Comparison of ENCODE assay signal across 14 cellular contexts in the genomic region with DNA sequence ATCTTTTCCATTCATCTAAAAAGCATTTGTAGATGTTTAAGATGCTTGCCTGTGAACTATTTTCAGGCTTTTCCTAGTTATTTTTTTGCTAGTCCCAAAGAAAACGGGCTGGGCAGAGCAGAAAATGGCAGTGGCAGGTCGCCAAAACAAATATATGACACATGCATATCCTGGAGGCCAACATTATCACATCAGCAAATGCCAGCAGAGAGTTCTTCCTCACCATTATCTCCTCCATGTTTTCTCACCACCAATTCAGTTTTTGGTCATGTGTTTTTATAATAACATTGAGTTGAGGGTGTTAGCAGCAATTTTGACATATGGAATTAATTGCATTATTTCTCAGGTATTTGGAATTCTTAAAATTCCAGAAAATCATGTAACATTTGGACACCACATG.
DNase-seq lines count a peak whose midpoint lies in the region; ATAC-seq, FAIRE-seq and TF ChIP-seq lines count a peak whose summit lies in the region.
"Had no signal": no experiment of that assay in that cellular context is flagged by ENCODE, and none has a peak within 500 bp of the region (broad histone marks: within the 10 kb centered on the region; RNA-seq: fewer than 3 reads in every experiment).

No MANE protein-coding gene starts in this region.

- WGBS in liver, result 27% methylated on average over 2 of the region's 2 CpGs

- H3K36me3 ChIP-seq in liver (ENCODE audit: control insufficient read depth in 4 of 4, insufficient read depth in 3 of 4, low read depth in 1 of 4, low read length in 3 of 4), result no peaks in the 10 kb centered on the region

- no peak for TF ChIP-seq RAD21 in liver (IDR thresholded peaks at IDR 0.05)

- ATAC-seq in HG03469 (IDR thresholded peaks at IDR 0.05; ENCODE audit: unreplicated experiment), result no peak
- ATAC-seq: psoas muscle had no signal

- peaks cover 0 to 3% (median 0%) of the 10 kb centered on the region in 4 donors for H3K9me3 ChIP-seq in liver (ENCODE audit: control insufficient read depth in 4 of 4, low read length in 3 of 4)
- H3K9me3 ChIP-seq: psoas muscle had no signal

- no peak overlapping the region for H3K27ac ChIP-seq in liver (ENCODE audit: low read depth in 1 of 2, low read length in 2 of 2)
- H3K27ac ChIP-seq: psoas muscle had no signal

- in situ Hi-C loops in astrocyte of the spinal cord (cut with HindIII; ENCODE audit: low sequenced_read_pairs), result no loop called here

- DNase-seq in AG10803 (ENCODE audit: low read depth) (peak; percentile 83), LHCN-M2 (ENCODE audit: low read depth) (peak; percentile 81), astrocyte of the spinal cord (ENCODE audit: low read depth, low spot score) (peak; percentile 57), GM12892 (ENCODE audit: insufficient read length) (no peak), medulla oblongata (ENCODE audit: extremely low spot score) (no peak), ureter (ENCODE audit: low spot score) (no peak)
- DNase-seq: activated naive CD4-positive, alpha-beta T cell treated with Interleukin-2 at 50 U/mL for 16 hours; COR-L47; NCI-H1417 treated with DMSO at 0.1 percent for 48 hours; OCI-M1; psoas muscle had no signal

- H3K9ac ChIP-seq in liver (ENCODE audit: low read depth in 1 of 2, low read length in 2 of 2), result no peak overlapping the region

- H3K27me3 ChIP-seq in liver (ENCODE audit: control insufficient read depth in 4 of 4, insufficient read depth in 4 of 4, low read length in 3 of 4), result no peaks in the 10 kb centered on the region

- no peak for TF ChIP-seq POLR2A in GM12892 (IDR thresholded peaks at IDR 0.05; ENCODE audit: low read depth, low read length)

- FAIRE-seq in GM12892 (lab: Jason Lieb, UNC), result no peak
- FAIRE-seq: GM18507 had no signal

- peaks cover 4 to 10% (median 7%) of the 10 kb centered on the region in 4 donors for H3K4me1 ChIP-seq in liver (ENCODE audit: control insufficient read depth in 4 of 4, insufficient read depth in 4 of 4, low read length in 3 of 4)
- H3K4me1 ChIP-seq: psoas muscle had no signal

- H3K4me3 ChIP-seq in AG10803 (ENCODE audit: low read length) (no peak overlapping the region), astrocyte of the spinal cord (ENCODE audit: low read depth, low read length) (no peak overlapping the region), liver (ENCODE audit: low read depth in 1 of 3, low read length in 3 of 3) (no peak overlapping the region)
- H3K4me3 ChIP-seq: psoas muscle had no signal

- TF ChIP-seq CTCF in AG10803 (conservative IDR thresholded peaks at IDR 0.05; ENCODE audit: low read length), result no peak
- TF ChIP-seq CTCF in astrocyte of the spinal cord (IDR thresholded peaks at IDR 0.05; ENCODE audit: low read depth, low read length), result no peak
- TF ChIP-seq CTCF in liver (IDR thresholded peaks at IDR 0.05; ENCODE audit: low read depth, low read length, missing input control), result no peak

TF ChIP-seq in liver, 16 proteins besides CTCF, POLR2A, EP300 and RAD21:
- TF ChIP-seq, protein P1, sequence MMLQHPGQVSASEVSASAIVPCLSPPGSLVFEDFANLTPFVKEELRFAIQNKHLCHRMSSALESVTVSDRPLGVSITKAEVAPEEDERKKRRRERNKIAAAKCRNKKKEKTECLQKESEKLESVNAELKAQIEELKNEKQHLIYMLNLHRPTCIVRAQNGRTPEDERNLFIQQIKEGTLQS (IDR thresholded peaks at IDR 0.05), result no peak
- peak in 1 of 2 donors; percentile 38 for TF ChIP-seq JUND (IDR thresholded peaks at IDR 0.05)
- TF ChIP-seq, protein P2, sequence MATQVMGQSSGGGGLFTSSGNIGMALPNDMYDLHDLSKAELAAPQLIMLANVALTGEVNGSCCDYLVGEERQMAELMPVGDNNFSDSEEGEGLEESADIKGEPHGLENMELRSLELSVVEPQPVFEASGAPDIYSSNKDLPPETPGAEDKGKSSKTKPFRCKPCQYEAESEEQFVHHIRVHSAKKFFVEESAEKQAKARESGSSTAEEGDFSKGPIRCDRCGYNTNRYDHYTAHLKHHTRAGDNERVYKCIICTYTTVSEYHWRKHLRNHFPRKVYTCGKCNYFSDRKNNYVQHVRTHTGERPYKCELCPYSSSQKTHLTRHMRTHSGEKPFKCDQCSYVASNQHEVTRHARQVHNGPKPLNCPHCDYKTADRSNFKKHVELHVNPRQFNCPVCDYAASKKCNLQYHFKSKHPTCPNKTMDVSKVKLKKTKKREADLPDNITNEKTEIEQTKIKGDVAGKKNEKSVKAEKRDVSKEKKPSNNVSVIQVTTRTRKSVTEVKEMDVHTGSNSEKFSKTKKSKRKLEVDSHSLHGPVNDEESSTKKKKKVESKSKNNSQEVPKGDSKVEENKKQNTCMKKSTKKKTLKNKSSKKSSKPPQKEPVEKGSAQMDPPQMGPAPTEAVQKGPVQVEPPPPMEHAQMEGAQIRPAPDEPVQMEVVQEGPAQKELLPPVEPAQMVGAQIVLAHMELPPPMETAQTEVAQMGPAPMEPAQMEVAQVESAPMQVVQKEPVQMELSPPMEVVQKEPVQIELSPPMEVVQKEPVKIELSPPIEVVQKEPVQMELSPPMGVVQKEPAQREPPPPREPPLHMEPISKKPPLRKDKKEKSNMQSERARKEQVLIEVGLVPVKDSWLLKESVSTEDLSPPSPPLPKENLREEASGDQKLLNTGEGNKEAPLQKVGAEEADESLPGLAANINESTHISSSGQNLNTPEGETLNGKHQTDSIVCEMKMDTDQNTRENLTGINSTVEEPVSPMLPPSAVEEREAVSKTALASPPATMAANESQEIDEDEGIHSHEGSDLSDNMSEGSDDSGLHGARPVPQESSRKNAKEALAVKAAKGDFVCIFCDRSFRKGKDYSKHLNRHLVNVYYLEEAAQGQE (IDR thresholded peaks at IDR 0.05), result no peak
- TF ChIP-seq, protein P3, sequence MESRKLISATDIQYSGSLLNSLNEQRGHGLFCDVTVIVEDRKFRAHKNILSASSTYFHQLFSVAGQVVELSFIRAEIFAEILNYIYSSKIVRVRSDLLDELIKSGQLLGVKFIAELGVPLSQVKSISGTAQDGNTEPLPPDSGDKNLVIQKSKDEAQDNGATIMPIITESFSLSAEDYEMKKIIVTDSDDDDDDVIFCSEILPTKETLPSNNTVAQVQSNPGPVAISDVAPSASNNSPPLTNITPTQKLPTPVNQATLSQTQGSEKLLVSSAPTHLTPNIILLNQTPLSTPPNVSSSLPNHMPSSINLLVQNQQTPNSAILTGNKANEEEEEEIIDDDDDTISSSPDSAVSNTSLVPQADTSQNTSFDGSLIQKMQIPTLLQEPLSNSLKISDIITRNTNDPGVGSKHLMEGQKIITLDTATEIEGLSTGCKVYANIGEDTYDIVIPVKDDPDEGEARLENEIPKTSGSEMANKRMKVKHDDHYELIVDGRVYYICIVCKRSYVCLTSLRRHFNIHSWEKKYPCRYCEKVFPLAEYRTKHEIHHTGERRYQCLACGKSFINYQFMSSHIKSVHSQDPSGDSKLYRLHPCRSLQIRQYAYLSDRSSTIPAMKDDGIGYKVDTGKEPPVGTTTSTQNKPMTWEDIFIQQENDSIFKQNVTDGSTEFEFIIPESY (IDR thresholded peaks at IDR 0.05), result no peak
- TF ChIP-seq EGR1 (IDR thresholded peaks at IDR 0.05; ENCODE audit: low read depth in 2 of 2), result no peak
- no peak for TF ChIP-seq FOXA1 (IDR thresholded peaks at IDR 0.05)
- no peak for TF ChIP-seq TAF1 (conservative IDR thresholded peaks at IDR 0.05)
- no peak for TF ChIP-seq SP1 (IDR thresholded peaks at IDR 0.05)
- TF ChIP-seq, protein P4, sequence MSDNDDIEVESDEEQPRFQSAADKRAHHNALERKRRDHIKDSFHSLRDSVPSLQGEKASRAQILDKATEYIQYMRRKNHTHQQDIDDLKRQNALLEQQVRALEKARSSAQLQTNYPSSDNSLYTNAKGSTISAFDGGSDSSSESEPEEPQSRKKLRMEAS (IDR thresholded peaks at IDR 0.05), result peak; percentile 17
- TF ChIP-seq HNF4G (IDR thresholded peaks at IDR 0.05), result no peak
- no peak for TF ChIP-seq FOXA2 (IDR thresholded peaks at IDR 0.05)
- TF ChIP-seq RXRA (IDR thresholded peaks at IDR 0.05), result peak in 1 of 2 donors; percentile 15
- TF ChIP-seq NR2F2 (IDR thresholded peaks at IDR 0.05), result no peak
- peak; percentile 29 for TF ChIP-seq YY1 (IDR thresholded peaks at IDR 0.05)
- TF ChIP-seq GABPA (IDR thresholded peaks at IDR 0.05 in 1 of 2, conservative IDR thresholded peaks at IDR 0.05 in 1 of 2), result no peak
- no peak for TF ChIP-seq HNF4A (conservative IDR thresholded peaks at IDR 0.05)

Comparison
In these comparisons a context has a peak if more than half of its experiments do, and no peak if none do; other contexts are left out.
1. DNase-seq: peak in AG10803 (single experiment), LHCN-M2 (single experiment) and astrocyte of the spinal cord (single experiment); none in GM12892 (single experiment), medulla oblongata (single experiment) and ureter (single experiment).